Comparison of ENCODE assay signal across 20 cellular contexts in the genomic region with DNA sequence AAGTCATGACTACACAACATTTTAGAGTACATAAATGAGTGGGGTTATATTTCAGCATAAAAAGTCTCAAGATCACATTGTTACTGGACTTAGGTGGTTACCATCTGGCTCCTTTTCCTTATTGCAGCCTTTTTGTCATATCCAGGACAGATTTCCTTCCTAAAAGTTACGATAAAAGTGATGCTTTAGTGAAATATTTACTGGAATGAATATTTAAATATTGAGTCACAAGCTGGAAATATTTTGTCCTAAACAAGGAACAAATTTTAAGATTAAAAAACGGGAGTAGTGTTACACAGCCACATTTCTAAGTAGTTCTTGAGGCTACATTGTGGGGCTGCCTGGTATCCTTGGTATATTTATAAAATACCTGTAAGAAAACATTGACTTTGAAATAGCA. TPM values are rescaled to one million over a fixed set of nuclear protein-coding genes. Genes with fewer than 3 reads are reported as not detected.
DNase-seq lines count a peak whose midpoint lies in the region; ATAC-seq lines count a peak whose summit lies in the region.
"Had no signal": no experiment of that assay in that cellular context is flagged by ENCODE, and none has a peak within 500 bp of the region (broad histone marks: within the 10 kb centered on the region; RNA-seq: fewer than 3 reads in every experiment).

No MANE protein-coding gene starts in this region.

- intact Hi-C loops in naive thymus-derived CD4-positive, alpha-beta T cell (cut with micrococcal nuclease), result no loop called here

- no peak overlapping the region for H3K4me3 ChIP-seq in naive thymus-derived CD4-positive, alpha-beta T cell (ENCODE audit: low read length)
- H3K4me3 ChIP-seq: lower lobe of right lung had no signal

- no peak for ATAC-seq in naive thymus-derived CD4-positive, alpha-beta T cell
- no peak for ATAC-seq in GM19351 (IDR thresholded peaks at IDR 0.05; ENCODE audit: unreplicated experiment)
- ATAC-seq: lower lobe of right lung had no signal

- no peaks in the 10 kb centered on the region for H3K27me3 ChIP-seq in naive thymus-derived CD4-positive, alpha-beta T cell (ENCODE audit: control insufficient read depth in 2 of 2, insufficient read depth in 2 of 2, low read length in 2 of 2)
- H3K27me3 ChIP-seq: brain microvascular endothelial cell had no signal

- peak overlapping the region in 5 of 9 donors; percentile 17 to 71 (median 38) for H3K27ac Mint-ChIP-seq in naive thymus-derived CD4-positive, alpha-beta T cell
- H3K27ac Mint-ChIP-seq in T-helper 2 cell treated with Interferon-gamma antibody and Interleukin-4, amounts not matched to agents 5 μg/mL and 100 μg/mL, for 36 hours, result no peak overlapping the region
- H3K27ac Mint-ChIP-seq: activated naive CD4-positive, alpha-beta T cell treated with anti-CD3 and anti-CD28 coated beads, Interleukin-2, amount 10 ng/mL, durations not matched to agents 7 days and 5 days had no signal

- peak; percentile 40 for DNase-seq in AG20443 (ENCODE audit: low spot score)
- DNase-seq in HS-27A (ENCODE audit: low read depth), result peak; percentile 22
- DNase-seq in dedifferentiated amniotic fluid mesenchymal stem cell (ENCODE audit: extremely low spot score), result peak; percentile 64
- DNase-seq in naive thymus-derived CD4-positive, alpha-beta T cell, result no peak
- DNase-seq in T-helper 2 cell treated with Interferon-gamma antibody and Interleukin-4, amounts not matched to agents 5 μg/mL and 100 μg/mL, for 36 hours (ENCODE audit: low spot score), result no peak
- no peak for DNase-seq in NCI-H526 treated with DMSO at 0.1 percent for 48 hours (lab: John Stamatoyannopoulos, UW)
- no peak for DNase-seq in activated T-cell treated with anti-CD3 and anti-CD28 coated beads, Interleukin-2, amount 50 U/mL, for 1 hour
- DNase-seq: activated CD4-positive, alpha-beta T cell treated with anti-CD3 and anti-CD28 coated beads, Interleukin-2, amount 50 U/mL, for 4 hours; activated naive CD4-positive, alpha-beta T cell treated with anti-CD3 and anti-CD28 coated beads, Interleukin-2, amount 10 ng/mL, durations not matched to agents 7 days and 5 days; activated T-cell treated with anti-CD3 and anti-CD28 coated beads for 4 hours; brain microvascular endothelial cell; DMS153; lower lobe of right lung; MV-4-11; NCI-H2029; posterior cingulate gyrus; stimulated activated CD4-positive, alpha-beta T cell treated with anti-CD3 and anti-CD28 coated beads, Interleukin-4, amount 100 ng/mL, for 1 hour had no signal

- H3K4me1 Mint-ChIP-seq in naive thymus-derived CD4-positive, alpha-beta T cell, result peaks cover 3 to 19% (median 7%) of the 10 kb centered on the region in 7 donors
- peaks cover 9% of the 10 kb centered on the region for H3K4me1 Mint-ChIP-seq in T-helper 2 cell treated with Interferon-gamma antibody and Interleukin-4, amounts not matched to agents 5 μg/mL and 100 μg/mL, for 36 hours (ENCODE audit: low read depth)

- peak overlapping the region in 2 of 10 donors; percentile 7 to 14 for H3K4me3 Mint-ChIP-seq in naive thymus-derived CD4-positive, alpha-beta T cell
- H3K4me3 Mint-ChIP-seq in T-helper 2 cell treated with Interferon-gamma antibody and Interleukin-4, amounts not matched to agents 5 μg/mL and 100 μg/mL, for 36 hours, result no peak overlapping the region
- H3K4me3 Mint-ChIP-seq: activated naive CD4-positive, alpha-beta T cell treated with anti-CD3 and anti-CD28 coated beads, Interleukin-2, amount 10 ng/mL, durations not matched to agents 7 days and 5 days; CD14-positive monocyte had no signal

- no peaks in the 10 kb centered on the region for H3K9me3 ChIP-seq in naive thymus-derived CD4-positive, alpha-beta T cell (ENCODE audit: control insufficient read depth in 2 of 3, low read length in 3 of 3)
- H3K9me3 ChIP-seq: lower lobe of right lung had no signal

- peaks cover 0 to 12% (median 0%) of the 10 kb centered on the region in 3 experiments for H3K36me3 ChIP-seq in naive thymus-derived CD4-positive, alpha-beta T cell (ENCODE audit: control insufficient read depth in 2 of 3, insufficient read depth in 3 of 3, low read length in 3 of 3)

- no peak overlapping the region for H3K27ac ChIP-seq in naive thymus-derived CD4-positive, alpha-beta T cell (ENCODE audit: low read depth, low read length)
- H3K27ac ChIP-seq: brain microvascular endothelial cell, lower lobe of right lung, VCaP had no signal

- H3K4me1 ChIP-seq in naive thymus-derived CD4-positive, alpha-beta T cell (ENCODE audit: control insufficient read depth in 2 of 2, insufficient read depth in 2 of 2, low read length in 2 of 2), result peaks cover 0 to 5% of the 10 kb centered on the region in 2 donors

- H3K9me3 Mint-ChIP-seq in naive thymus-derived CD4-positive, alpha-beta T cell, result peaks cover 0 to 4% (median 0%) of the 10 kb centered on the region in 11 donors
- H3K9me3 Mint-ChIP-seq in T-helper 2 cell treated with Interferon-gamma antibody and Interleukin-4, amounts not matched to agents 5 μg/mL and 100 μg/mL, for 36 hours, result no peaks in the 10 kb centered on the region
- H3K9me3 Mint-ChIP-seq: CD14-positive monocyte had no signal

- H3K27me3 Mint-ChIP-seq in naive thymus-derived CD4-positive, alpha-beta T cell, result no peaks in the 10 kb centered on the region
- no peaks in the 10 kb centered on the region for H3K27me3 Mint-ChIP-seq in T-helper 2 cell treated with Interferon-gamma antibody and Interleukin-4, amounts not matched to agents 5 μg/mL and 100 μg/mL, for 36 hours (ENCODE audit: low read depth)
- H3K27me3 Mint-ChIP-seq: activated naive CD4-positive, alpha-beta T cell treated with anti-CD3 and anti-CD28 coated beads, Interleukin-2, amount 10 ng/mL, durations not matched to agents 7 days and 5 days had no signal

- peaks cover 0 to 34% (median 21%) of the 10 kb centered on the region in 5 donors for H3K36me3 Mint-ChIP-seq in naive thymus-derived CD4-positive, alpha-beta T cell
- H3K36me3 Mint-ChIP-seq in T-helper 2 cell treated with Interferon-gamma antibody and Interleukin-4, amounts not matched to agents 5 μg/mL and 100 μg/mL, for 36 hours (ENCODE audit: low read depth), result peaks cover 19% of the 10 kb centered on the region

- POLR2A ChIA-PET in naive thymus-derived CD4-positive, alpha-beta T cell (lab: Charles Lee), result no interaction called here

- CTCF ChIA-PET in naive thymus-derived CD4-positive, alpha-beta T cell (lab: Charles Lee), result no interaction called here

RNA-seq across cellular contexts. Expression of gene CDC40, which starts 52.2 kb away (rescaled TPM):
- 10 to 100 TPM; 25.2 to 40.6 (median 36.2) TPM for total RNA-seq in naive thymus-derived CD4-positive, alpha-beta T cell
- polyA plus RNA-seq in naive thymus-derived CD4-positive, alpha-beta T cell, result 10 to 100 TPM; 21.3 to 32.2 TPM

RNA-seq across cellular contexts. Expression of gene WASF1, which starts 53.0 kb away (rescaled TPM):
- total RNA-seq in naive thymus-derived CD4-positive, alpha-beta T cell, result 1 to 10 TPM in 2 of 5 experiments, under 1 TPM in 3; 0.19 to 4.7 (median 0.51) TPM
- polyA plus RNA-seq in naive thymus-derived CD4-positive, alpha-beta T cell, result 1 to 10 TPM in 1 of 2 donors, under 1 TPM in 1; 0.24 to 1.2 TPM

Comparison
In these comparisons a context has a peak if more than half of its experiments do, and no peak if none do; other contexts are left out.
1. DNase-seq: peak in AG20443 (single experiment), HS-27A (single experiment) and dedifferentiated amniotic fluid mesenchymal stem cell (single experiment); none in naive thymus-derived CD4-positive, alpha-beta T cell (0 of 9), T-helper 2 cell treated with Interferon-gamma antibody and Interleukin-4, amounts not matched to agents 5 μg/mL and 100 μg/mL, for 36 hours (single experiment), NCI-H526 treated with DMSO at 0.1 percent for 48 hours (single experiment) and activated T-cell treated with anti-CD3 and anti-CD28 coated beads, Interleukin-2, amount 50 U/mL, for 1 hour (single experiment).